10 cellular contexts compared by ENCODE assay signal in the genomic region with DNA sequence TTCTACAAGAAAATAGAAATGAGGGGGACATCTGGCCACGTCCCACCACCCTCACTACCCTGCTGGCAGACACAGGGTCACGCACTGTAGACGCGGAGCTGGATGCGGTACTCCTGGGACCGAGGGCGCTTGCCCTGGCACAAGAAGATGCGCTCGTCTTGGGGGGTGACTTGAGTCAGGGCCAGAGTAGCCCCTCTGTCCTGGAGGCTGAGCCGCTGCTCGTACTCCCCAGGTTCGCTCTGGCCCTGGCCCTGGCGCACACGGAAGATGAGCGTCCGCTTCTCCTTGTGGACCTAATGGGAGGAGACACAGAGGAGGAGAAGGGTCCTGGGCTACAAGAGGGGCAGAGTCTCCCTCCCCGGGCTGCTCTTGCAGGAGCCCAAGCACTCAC. TPM values are rescaled to one million over a fixed set of nuclear protein-coding genes. Genes with fewer than 3 reads are reported as not detected.
DNase-seq lines count a peak whose midpoint lies in the region; ATAC-seq and TF ChIP-seq lines count a peak whose summit lies in the region.
"Had no signal": no experiment of that assay in that cellular context is flagged by ENCODE, and none has a peak within 500 bp of the region (broad histone marks: within the 10 kb centered on the region; RNA-seq: fewer than 3 reads in every experiment).

No MANE protein-coding gene starts in this region.

- H3K27ac ChIP-seq in lung (ENCODE audit: low read depth in 1 of 2, low read length in 1 of 2), result no peak overlapping the region
- H3K27ac ChIP-seq in thymus (ENCODE audit: low read depth), result no peak overlapping the region

- H3K36me3 ChIP-seq in lung (ENCODE audit: control insufficient read depth in 2 of 2, insufficient read depth in 2 of 2, low read length in 2 of 2) (peaks cover 0 to 21% of the 10 kb centered on the region in 2 donors), thymus (ENCODE audit: control insufficient read depth, insufficient read depth) (peaks cover 10% of the 10 kb centered on the region)

- POLR2A ChIA-PET in activated CD4-positive, alpha-beta memory T cell treated with anti-CD3 and anti-CD28 coated beads for 36 hours (lab: Charles Lee), result interaction anchor here (1.6 kb wide), 1 partner anchor 9 kb away, joined by 5 read pairs; no protein-coding TSS in a partner anchor
- POLR2A ChIA-PET in activated CD4-positive, alpha-beta memory T cell treated with anti-CD3 and anti-CD28 coated beads, Interleukin-2, amount 10 ng/mL, durations not matched to agents 7 days and 5 days (lab: Charles Lee), result interaction anchor here (1.4 to 4.2 kb wide), 2 partner anchors 8 to 229 kb away, joined by 3 to 16 read pairs; no protein-coding TSS in a partner anchor

- peak overlapping the region; percentile 72 for H3K4me3 Mint-ChIP-seq in activated CD4-positive, alpha-beta memory T cell treated with anti-CD3 and anti-CD28 coated beads for 36 hours
- H3K4me3 Mint-ChIP-seq in activated CD4-positive, alpha-beta memory T cell treated with anti-CD3 and anti-CD28 coated beads, Interleukin-2, amount 10 ng/mL, durations not matched to agents 7 days and 5 days, result no peak overlapping the region
- peak overlapping the region; percentile 75 for H3K4me3 Mint-ChIP-seq in activated naive CD8-positive, alpha-beta T cell treated with anti-CD3 and anti-CD28 coated beads, Interleukin-2, amount 50 U/mL, for 24 hours
- no peak overlapping the region for H3K4me3 Mint-ChIP-seq in activated T-helper 2 cell treated with anti-CD3 and anti-CD28 coated beads, Interferon-gamma antibody, Interleukin-2, Interleukin-4, amounts not matched to agents 10 μg/mL and 5 μg/mL and 100 μg/mL, durations not matched to agents 14 hours and 24 hours and 36 hours (ENCODE audit: low read depth)

- TF ChIP-seq CTCF in lung (IDR thresholded peaks at IDR 0.05; ENCODE audit: control extremely low read depth, extremely low read depth), result no peak

- WGBS in lung, 2 donors, result 72 to 84% methylated on average over 17 of the region's 17 CpGs
- WGBS in thymus, result 81% methylated on average over 17 of the region's 17 CpGs

- no peak for DNase-seq in activated CD4-positive, alpha-beta memory T cell treated with anti-CD3 and anti-CD28 coated beads for 36 hours
- DNase-seq in activated CD4-positive, alpha-beta memory T cell treated with anti-CD3 and anti-CD28 coated beads, Interleukin-2, amount 10 ng/mL, durations not matched to agents 7 days and 5 days, result no peak
- no peak for DNase-seq in activated naive CD8-positive, alpha-beta T cell treated with anti-CD3 and anti-CD28 coated beads, Interleukin-2, amount 50 U/mL, for 24 hours
- DNase-seq in lung (ENCODE audit: low spot score), result no peak
- DNase-seq in activated T-helper 2 cell treated with anti-CD3 and anti-CD28 coated beads, Interferon-gamma antibody, Interleukin-2, Interleukin-4, amounts not matched to agents 10 μg/mL and 5 μg/mL and 100 μg/mL, durations not matched to agents 14 hours and 24 hours and 36 hours (ENCODE audit: low spot score), result no peak
- DNase-seq in SKM-1 treated with dmso at 0.1 percent for 144 hours (lab: John Stamatoyannopoulos, UW; ENCODE audit: unreplicated experiment), result no peak

- H3K4me1 ChIP-seq in lung (ENCODE audit: control insufficient read depth in 2 of 2, insufficient read depth in 2 of 2, low read length in 2 of 2), result peaks cover 0 to 18% of the 10 kb centered on the region in 2 donors
- peaks cover 26% of the 10 kb centered on the region for H3K4me1 ChIP-seq in thymus (ENCODE audit: control insufficient read depth, insufficient read depth, low read length)

- H3K27me3 Mint-ChIP-seq in activated CD4-positive, alpha-beta memory T cell treated with anti-CD3 and anti-CD28 coated beads for 36 hours, result peaks cover 14% of the 10 kb centered on the region
- peaks cover 32% of the 10 kb centered on the region for H3K27me3 Mint-ChIP-seq in activated CD4-positive, alpha-beta memory T cell treated with anti-CD3 and anti-CD28 coated beads, Interleukin-2, amount 10 ng/mL, durations not matched to agents 7 days and 5 days
- H3K27me3 Mint-ChIP-seq in activated naive CD8-positive, alpha-beta T cell treated with anti-CD3 and anti-CD28 coated beads, Interleukin-2, amount 50 U/mL, for 24 hours, result peaks cover 17% of the 10 kb centered on the region
- H3K27me3 Mint-ChIP-seq in activated T-helper 2 cell treated with anti-CD3 and anti-CD28 coated beads, Interferon-gamma antibody, Interleukin-2, Interleukin-4, amounts not matched to agents 10 μg/mL and 5 μg/mL and 100 μg/mL, durations not matched to agents 14 hours and 24 hours and 36 hours (ENCODE audit: low read depth), result peaks cover 24% of the 10 kb centered on the region

- no peak overlapping the region for H3K27ac Mint-ChIP-seq in activated CD4-positive, alpha-beta memory T cell treated with anti-CD3 and anti-CD28 coated beads for 36 hours
- no peak overlapping the region for H3K27ac Mint-ChIP-seq in activated CD4-positive, alpha-beta memory T cell treated with anti-CD3 and anti-CD28 coated beads, Interleukin-2, amount 10 ng/mL, durations not matched to agents 7 days and 5 days
- H3K27ac Mint-ChIP-seq in activated naive CD8-positive, alpha-beta T cell treated with anti-CD3 and anti-CD28 coated beads, Interleukin-2, amount 50 U/mL, for 24 hours, result no peak overlapping the region
- H3K27ac Mint-ChIP-seq in activated T-helper 2 cell treated with anti-CD3 and anti-CD28 coated beads, Interferon-gamma antibody, Interleukin-2, Interleukin-4, amounts not matched to agents 10 μg/mL and 5 μg/mL and 100 μg/mL, durations not matched to agents 14 hours and 24 hours and 36 hours, result no peak overlapping the region

- H3K9me3 Mint-ChIP-seq in activated CD4-positive, alpha-beta memory T cell treated with anti-CD3 and anti-CD28 coated beads for 36 hours, result no peaks in the 10 kb centered on the region
- no peaks in the 10 kb centered on the region for H3K9me3 Mint-ChIP-seq in activated CD4-positive, alpha-beta memory T cell treated with anti-CD3 and anti-CD28 coated beads, Interleukin-2, amount 10 ng/mL, durations not matched to agents 7 days and 5 days
- no peaks in the 10 kb centered on the region for H3K9me3 Mint-ChIP-seq in activated naive CD8-positive, alpha-beta T cell treated with anti-CD3 and anti-CD28 coated beads, Interleukin-2, amount 50 U/mL, for 24 hours
- no peaks in the 10 kb centered on the region for H3K9me3 Mint-ChIP-seq in activated T-helper 2 cell treated with anti-CD3 and anti-CD28 coated beads, Interferon-gamma antibody, Interleukin-2, Interleukin-4, amounts not matched to agents 10 μg/mL and 5 μg/mL and 100 μg/mL, durations not matched to agents 14 hours and 24 hours and 36 hours

- H3K36me3 Mint-ChIP-seq in activated CD4-positive, alpha-beta memory T cell treated with anti-CD3 and anti-CD28 coated beads for 36 hours, result no peaks in the 10 kb centered on the region
- peaks cover 1% of the 10 kb centered on the region for H3K36me3 Mint-ChIP-seq in activated CD4-positive, alpha-beta memory T cell treated with anti-CD3 and anti-CD28 coated beads, Interleukin-2, amount 10 ng/mL, durations not matched to agents 7 days and 5 days (ENCODE audit: low read depth)
- H3K36me3 Mint-ChIP-seq in activated naive CD8-positive, alpha-beta T cell treated with anti-CD3 and anti-CD28 coated beads, Interleukin-2, amount 50 U/mL, for 24 hours (ENCODE audit: low read depth), result no peaks in the 10 kb centered on the region
- H3K36me3 Mint-ChIP-seq in activated T-helper 2 cell treated with anti-CD3 and anti-CD28 coated beads, Interferon-gamma antibody, Interleukin-2, Interleukin-4, amounts not matched to agents 10 μg/mL and 5 μg/mL and 100 μg/mL, durations not matched to agents 14 hours and 24 hours and 36 hours (ENCODE audit: low read depth), result no peaks in the 10 kb centered on the region

- CTCF ChIA-PET in activated CD4-positive, alpha-beta memory T cell treated with anti-CD3 and anti-CD28 coated beads for 36 hours (lab: Charles Lee), result interaction anchor here (1.0 to 4.8 kb wide), 9 partner anchors 9 to 109 kb away, joined by 3 to 19 read pairs (median 6); a partner anchor contains a TSS
- CTCF ChIA-PET in activated CD4-positive, alpha-beta memory T cell treated with anti-CD3 and anti-CD28 coated beads, Interleukin-2, amount 10 ng/mL, durations not matched to agents 7 days and 5 days (lab: Charles Lee), result interaction anchor here (0.8 to 2.0 kb wide), 2 partner anchors 42 to 52 kb away, joined by 3 to 5 read pairs; no protein-coding TSS in a partner anchor

- H3K27me3 ChIP-seq in lung (ENCODE audit: control insufficient read depth, insufficient read depth) (no peaks in the 10 kb centered on the region), thymus (ENCODE audit: control insufficient read depth, insufficient read depth) (peaks cover 37% of the 10 kb centered on the region)

- ATAC-seq in activated naive CD8-positive, alpha-beta T cell treated with anti-CD3 and anti-CD28 coated beads, Interleukin-2, amount 50 U/mL, for 24 hours, result no peak
- ATAC-seq in lung (ENCODE audit: insufficient read depth, low FRiP score), result no peak
- ATAC-seq in HG03097 (IDR thresholded peaks at IDR 0.05; ENCODE audit: low FRiP score, unreplicated experiment), result no peak

- no peaks in the 10 kb centered on the region for H3K9me3 ChIP-seq in lung (ENCODE audit: control insufficient read depth in 2 of 2, insufficient read depth in 1 of 2, low read length in 1 of 2)
- H3K9me3 ChIP-seq in thymus (ENCODE audit: control insufficient read depth), result no peaks in the 10 kb centered on the region

- peak overlapping the region; percentile 69 for H3K4me3 ChIP-seq in lung
- peak overlapping the region; percentile 59 for H3K4me3 ChIP-seq in thymus (ENCODE audit: low read length)

- intact Hi-C loops in activated CD4-positive, alpha-beta memory T cell treated with anti-CD3 and anti-CD28 coated beads for 36 hours (cut with micrococcal nuclease), result loop anchor here (1.0 to 5.0 kb wide), 2 partner anchors 8 to 32 kb away; no protein-coding TSS in a partner anchor
- intact Hi-C loops in activated T-helper 2 cell treated with anti-CD3 and anti-CD28 coated beads, Interferon-gamma antibody, Interleukin-2, Interleukin-4, amounts not matched to agents 10 μg/mL and 5 μg/mL and 100 μg/mL, durations not matched to agents 14 hours and 24 hours and 36 hours (cut with micrococcal nuclease), result no loop called here

- H3K4me1 Mint-ChIP-seq in activated CD4-positive, alpha-beta memory T cell treated with anti-CD3 and anti-CD28 coated beads for 36 hours (ENCODE audit: low read depth), result peaks cover 18% of the 10 kb centered on the region
- H3K4me1 Mint-ChIP-seq in activated CD4-positive, alpha-beta memory T cell treated with anti-CD3 and anti-CD28 coated beads, Interleukin-2, amount 10 ng/mL, durations not matched to agents 7 days and 5 days, result peaks cover 40% of the 10 kb centered on the region
- peaks cover 12% of the 10 kb centered on the region for H3K4me1 Mint-ChIP-seq in activated naive CD8-positive, alpha-beta T cell treated with anti-CD3 and anti-CD28 coated beads, Interleukin-2, amount 50 U/mL, for 24 hours
- peaks cover 1% of the 10 kb centered on the region for H3K4me1 Mint-ChIP-seq in activated T-helper 2 cell treated with anti-CD3 and anti-CD28 coated beads, Interferon-gamma antibody, Interleukin-2, Interleukin-4, amounts not matched to agents 10 μg/mL and 5 μg/mL and 100 μg/mL, durations not matched to agents 14 hours and 24 hours and 36 hours (ENCODE audit: low read depth)

RNA-seq across cellular contexts. Expression of a gene that starts 2.2 kb away (rescaled TPM):
- total RNA-seq in activated CD4-positive, alpha-beta memory T cell treated with anti-CD3 and anti-CD28 coated beads for 36 hours, result 1 to 10 TPM; 6.9 to 8.2 TPM
- 1 to 10 TPM; 6.5 to 6.6 TPM for total RNA-seq in activated CD4-positive, alpha-beta memory T cell treated with anti-CD3 and anti-CD28 coated beads, Interleukin-2, amount 10 ng/mL, durations not matched to agents 7 days and 5 days
- total RNA-seq in lung, result 100 to 1,000 TPM; 127 to 174 TPM
- polyA plus RNA-seq in lung (100 to 1,000 TPM in 1 of 2 donors, 10 to 100 TPM in 1; 51.9 to 120 TPM), thymus (54.4 TPM)
- total RNA-seq in activated T-helper 2 cell treated with anti-CD3 and anti-CD28 coated beads, Interferon-gamma antibody, Interleukin-2, Interleukin-4, amounts not matched to agents 10 μg/mL and 5 μg/mL and 100 μg/mL, durations not matched to agents 14 hours and 24 hours and 36 hours, result 6.0 and 7.2 TPM in 2 replicates

RNA-seq across cellular contexts. Expression of a gene that starts 19.6 kb away (rescaled TPM):
- 10 to 100 TPM; 33.7 to 35.2 TPM for total RNA-seq in activated CD4-positive, alpha-beta memory T cell treated with anti-CD3 and anti-CD28 coated beads for 36 hours
- total RNA-seq in activated CD4-positive, alpha-beta memory T cell treated with anti-CD3 and anti-CD28 coated beads, Interleukin-2, amount 10 ng/mL, durations not matched to agents 7 days and 5 days, result 10 to 100 TPM; 33.5 to 35.1 TPM
- total RNA-seq in lung, result 10 to 100 TPM in 1 of 2 donors, 1 to 10 TPM in 1; 8.2 to 25.4 TPM
- polyA plus RNA-seq in lung, result 10 to 100 TPM; 11.0 to 16.3 TPM
- polyA plus RNA-seq in thymus, result 9.0 TPM
- total RNA-seq in activated T-helper 2 cell treated with anti-CD3 and anti-CD28 coated beads, Interferon-gamma antibody, Interleukin-2, Interleukin-4, amounts not matched to agents 10 μg/mL and 5 μg/mL and 100 μg/mL, durations not matched to agents 14 hours and 24 hours and 36 hours, result 29.9 and 32.6 TPM in 2 replicates

RNA-seq across cellular contexts. Expression of a gene that starts 25.9 kb away (rescaled TPM):
- not detected for total RNA-seq in activated CD4-positive, alpha-beta memory T cell treated with anti-CD3 and anti-CD28 coated beads for 36 hours
- not detected for total RNA-seq in activated CD4-positive, alpha-beta memory T cell treated with anti-CD3 and anti-CD28 coated beads, Interleukin-2, amount 10 ng/mL, durations not matched to agents 7 days and 5 days
- total RNA-seq in lung, result 10 to 100 TPM; 20.2 to 28.6 TPM
- polyA plus RNA-seq in lung, result 10 to 100 TPM; 28.0 to 34.9 TPM
- 8.6 TPM for polyA plus RNA-seq in thymus
- total RNA-seq in activated T-helper 2 cell treated with anti-CD3 and anti-CD28 coated beads, Interferon-gamma antibody, Interleukin-2, Interleukin-4, amounts not matched to agents 10 μg/mL and 5 μg/mL and 100 μg/mL, durations not matched to agents 14 hours and 24 hours and 36 hours, result not detected in 2 replicates
- total RNA-seq: A673, NCI-H460 had no signal

RNA-seq across cellular contexts. Expression of a gene that starts 31.8 kb away (rescaled TPM):
- not detected for total RNA-seq in activated CD4-positive, alpha-beta memory T cell treated with anti-CD3 and anti-CD28 coated beads for 36 hours
- total RNA-seq in activated CD4-positive, alpha-beta memory T cell treated with anti-CD3 and anti-CD28 coated beads, Interleukin-2, amount 10 ng/mL, durations not matched to agents 7 days and 5 days, result not detected
- total RNA-seq in lung, result not detected
- not detected for polyA plus RNA-seq in lung
- 0.05 TPM for polyA plus RNA-seq in thymus
- total RNA-seq in activated T-helper 2 cell treated with anti-CD3 and anti-CD28 coated beads, Interferon-gamma antibody, Interleukin-2, Interleukin-4, amounts not matched to agents 10 μg/mL and 5 μg/mL and 100 μg/mL, durations not matched to agents 14 hours and 24 hours and 36 hours, result not detected in 2 replicates
- total RNA-seq: A673, NCI-H460 had no signal

Comparison
In these comparisons a context has a peak if more than half of its experiments do, and no peak if none do; other contexts are left out.
1. H3K4me3 Mint-ChIP-seq: peak in activated CD4-positive, alpha-beta memory T cell treated with anti-CD3 and anti-CD28 coated beads for 36 hours (single experiment) and activated naive CD8-positive, alpha-beta T cell treated with anti-CD3 and anti-CD28 coated beads, Interleukin-2, amount 50 U/mL, for 24 hours (single experiment); none in activated CD4-positive, alpha-beta memory T cell treated with anti-CD3 and anti-CD28 coated beads, Interleukin-2, amount 10 ng/mL, durations not matched to agents 7 days and 5 days (single experiment) and activated T-helper 2 cell treated with anti-CD3 and anti-CD28 coated beads, Interferon-gamma antibody, Interleukin-2, Interleukin-4, amounts not matched to agents 10 μg/mL and 5 μg/mL and 100 μg/mL, durations not matched to agents 14 hours and 24 hours and 36 hours (single experiment).
2. RNA of a gene that starts 2.2 kb away (total RNA-seq): 127 to 174 TPM in lung; 6.9 to 8.2 TPM in activated CD4-positive, alpha-beta memory T cell treated with anti-CD3 and anti-CD28 coated beads for 36 hours, 6.5 to 6.6 TPM in activated CD4-positive, alpha-beta memory T cell treated with anti-CD3 and anti-CD28 coated beads, Interleukin-2, amount 10 ng/mL, durations not matched to agents 7 days and 5 days and 6.0 to 7.2 TPM in activated T-helper 2 cell treated with anti-CD3 and anti-CD28 coated beads, Interferon-gamma antibody, Interleukin-2, Interleukin-4, amounts not matched to agents 10 μg/mL and 5 μg/mL and 100 μg/mL, durations not matched to agents 14 hours and 24 hours and 36 hours; every median in the first group is over 10 times any median in the second.
3. RNA of a gene that starts 25.9 kb away (total RNA-seq): 20.2 to 28.6 TPM in lung; not detected in activated CD4-positive, alpha-beta memory T cell treated with anti-CD3 and anti-CD28 coated beads for 36 hours, not detected in activated CD4-positive, alpha-beta memory T cell treated with anti-CD3 and anti-CD28 coated beads, Interleukin-2, amount 10 ng/mL, durations not matched to agents 7 days and 5 days and not detected in activated T-helper 2 cell treated with anti-CD3 and anti-CD28 coated beads, Interferon-gamma antibody, Interleukin-2, Interleukin-4, amounts not matched to agents 10 μg/mL and 5 μg/mL and 100 μg/mL, durations not matched to agents 14 hours and 24 hours and 36 hours; every median in the first group is over 10 times any median in the second.